ENCODE assay signal across 20 cellular contexts in the genomic region with DNA sequence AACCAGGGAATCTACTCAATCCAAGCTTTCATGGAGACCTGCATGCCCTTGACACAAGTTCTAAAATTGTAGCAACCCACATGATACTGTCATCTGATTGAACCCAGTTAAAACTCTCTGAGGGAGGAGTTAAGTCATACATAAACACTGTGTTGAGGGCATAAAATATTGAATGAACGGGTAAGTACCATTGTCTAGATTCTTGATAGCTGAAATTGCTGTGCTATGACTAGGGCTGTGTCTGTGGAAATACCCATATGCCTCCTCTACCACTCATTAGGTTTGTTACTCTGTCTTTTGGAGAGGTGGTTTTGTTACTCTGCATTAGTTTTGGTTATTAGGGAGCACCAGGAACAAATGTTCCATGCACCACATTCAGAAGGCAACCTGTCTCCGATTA. TPM values are rescaled to one million over a fixed set of nuclear protein-coding genes. Genes with fewer than 3 reads are reported as not detected.
DNase-seq lines count a peak whose midpoint lies in the region; ATAC-seq, FAIRE-seq and TF ChIP-seq lines count a peak whose summit lies in the region.
"Had no signal": no experiment of that assay in that cellular context is flagged by ENCODE, and none has a peak within 500 bp of the region (broad histone marks: within the 10 kb centered on the region; RNA-seq: fewer than 3 reads in every experiment).

No MANE protein-coding gene starts in this region.

- ATAC-seq in GM18517 (IDR thresholded peaks at IDR 0.05; ENCODE audit: unreplicated experiment) (peak; percentile 50), GM21360 (IDR thresholded peaks at IDR 0.05; ENCODE audit: unreplicated experiment) (peak; percentile 59), HG03108 (IDR thresholded peaks at IDR 0.05; ENCODE audit: unreplicated experiment) (peak; percentile 29), GM12878 (peak; percentile 92)
- ATAC-seq: left cardiac atrium had no signal

- no peak for TF ChIP-seq CTCF in GM12878 (IDR thresholded peaks at IDR 0.05 in 2 of 3, conservative IDR thresholded peaks at IDR 0.05 in 1 of 3; ENCODE audit: control insufficient read depth in 2 of 3, extremely low read depth in 1 of 3, insufficient read depth in 1 of 3, low read depth in 3 of 3, low read length in 3 of 3)
- no peak for TF ChIP-seq CTCF in HFFc6 (IDR thresholded peaks at IDR 0.05)

- TF ChIP-seq POLR2A in GM12878 (IDR thresholded peaks at IDR 0.05; ENCODE audit: low read depth, low read length) = no peak

- in situ Hi-C loops in GM12878 (cut with MboI) = no loop called here

- H3K4me3 ChIP-seq in GM12878 = no peak overlapping the region
- H3K4me3 ChIP-seq in small intestine (ENCODE audit: low read depth in 1 of 2, low read length in 2 of 2) = no peak overlapping the region
- H3K4me3 ChIP-seq: esophagus muscularis mucosa had no signal

- H3K79me2 ChIP-seq in GM12878 (ENCODE audit: control insufficient read depth, insufficient read depth, low read length) = peaks cover 7% of the 10 kb centered on the region

- DNase-seq in GM12878 (ENCODE audit: low read depth, low spot score) (no peak), small intestine (no peak), HFFc6 (no peak), SKM-1 treated with dmso at 0.1 percent for 144 hours (lab: John Stamatoyannopoulos, UW; ENCODE audit: unreplicated experiment) (no peak)
- no peak for DNase-seq in stimulated activated naive CD4-positive, alpha-beta T cell treated with Interleukin-2 at 50 U/mL for 16 hours (lab: John Stamatoyannopoulos, UW)
- DNase-seq: activated CD4-positive, alpha-beta T cell treated with anti-CD3 and anti-CD28 coated beads for 1 hour; activated T-cell treated with anti-CD3 and anti-CD28 coated beads, Interleukin-2, amount 50 U/mL, for 4 hours; left cardiac atrium; NCI-H1048; NCI-H510A; stimulated activated CD4-positive, alpha-beta T cell treated with anti-CD3 and anti-CD28 coated beads, Interleukin-2, amount 100 ng/mL, for 24 hours had no signal

- TF ChIP-seq EP300 in GM12878 (IDR thresholded peaks at IDR 0.05; ENCODE audit: borderline replicate concordance in 1 of 2, control insufficient read depth in 1 of 2, low read depth in 2 of 2, low read length in 2 of 2) = peak in 1 of 2 experiments; percentile 13; a peak in 1 of 4 replicates

- H3K27me3 Mint-ChIP-seq in HFFc6 (ENCODE audit: insufficient read depth) = no peaks in the 10 kb centered on the region
- H3K27me3 Mint-ChIP-seq: B cell had no signal

- no peak overlapping the region for H3K9ac ChIP-seq in GM12878 (ENCODE audit: control insufficient read depth, insufficient read depth, low read length)

- H3K27me3 ChIP-seq in GM12878 (replicated peaks in 1 of 2; ENCODE audit: control insufficient read depth in 2 of 2, insufficient read depth in 2 of 2, low read length in 1 of 2) = no peaks in the 10 kb centered on the region
- H3K27me3 ChIP-seq in small intestine (ENCODE audit: control insufficient read depth in 2 of 2, insufficient read depth in 2 of 2, low read length in 2 of 2) = no peaks in the 10 kb centered on the region
- H3K27me3 ChIP-seq: esophagus muscularis mucosa had no signal

- POLR2A ChIA-PET in GM12878 (lab: Charles Lee) = interaction anchor here (1.2 kb wide), 2 partner anchors 7 to 9 kb away, joined by 3 to 5 read pairs; a partner anchor contains a TSS

- no peak overlapping the region; the same call in 1 of the 2 replicates for H3K27ac ChIP-seq in GM12878 (ENCODE audit: control insufficient read depth, insufficient read depth)
- no peak overlapping the region for H3K27ac ChIP-seq in small intestine (ENCODE audit: low read depth in 1 of 2, low read length in 1 of 2)
- H3K27ac ChIP-seq: esophagus muscularis mucosa had no signal

- RAD21 ChIA-PET in GM12878 (lab: Charles Lee; ENCODE audit: unreplicated experiment) = interaction anchor here (1.0 to 4.1 kb wide), 4 partner anchors 8 to 83 kb away, joined by 3 to 16 read pairs (median 10); a partner anchor contains a TSS

- no peak overlapping the region for H3K27ac Mint-ChIP-seq in HFFc6
- H3K27ac Mint-ChIP-seq: B cell had no signal

- H3K4me1 ChIP-seq in GM12878 (ENCODE audit: control insufficient read depth, insufficient read depth, low read length) (peaks cover 14% of the 10 kb centered on the region), small intestine (ENCODE audit: control insufficient read depth in 2 of 2, insufficient read depth in 1 of 2, low read depth in 1 of 2, low read length in 1 of 2) (no peaks in the 10 kb centered on the region)

- SMC1A ChIA-PET in GM12878 (lab: Charles Lee; ENCODE audit: uncharacterized antibody, unreplicated experiment) = interaction anchor here (1.1 to 4.5 kb wide), 5 partner anchors 8 to 83 kb away, joined by 3 to 30 read pairs (median 6); a partner anchor contains a TSS

- H3K9me3 ChIP-seq in GM12878 (replicated peaks; ENCODE audit: control insufficient read depth, insufficient read depth, low read length) (no peaks in the 10 kb centered on the region), small intestine (ENCODE audit: control insufficient read depth, low read depth) (no peaks in the 10 kb centered on the region)
- H3K9me3 ChIP-seq: esophagus muscularis mucosa had no signal

- H3K36me3 Mint-ChIP-seq in HFFc6 (ENCODE audit: low read depth) = no peaks in the 10 kb centered on the region

- no peaks in the 10 kb centered on the region for H3K4me1 Mint-ChIP-seq in HFFc6 (ENCODE audit: low read depth)

- H2AFZ ChIP-seq in GM12878 (ENCODE audit: control insufficient read depth, low read depth, low read length) = no peak overlapping the region

- H3K9me3 Mint-ChIP-seq in HFFc6 = no peaks in the 10 kb centered on the region; the same call in 1 of the 2 replicates
- H3K9me3 Mint-ChIP-seq: activated T-cell treated with anti-CD3 and anti-CD28 coated beads, Interleukin-2, amount 50 U/mL, for 4 hours had no signal

- WGBS in GM12878 (ENCODE audit: insufficient coverage, insufficient replicate concordance, low lambda C conversion rate, missing lambda C conversion rate) = 66% methylated on average over 2 of the region's 2 CpGs
- 77 to 84% (median 83%) methylated on average over 2 of the region's 2 CpGs for WGBS in small intestine, 3 donors

- peak overlapping the region; percentile 7 for H3K4me2 ChIP-seq in GM12878 (ENCODE audit: control insufficient read depth, insufficient read depth)

- no peak for FAIRE-seq in GM12878 (lab: Jason Lieb, UNC)
- no peak for FAIRE-seq in small intestine (lab: Jason Lieb, UNC)
- FAIRE-seq: colon, RCC 7860 had no signal

- H3K36me3 ChIP-seq in GM12878 (ENCODE audit: control insufficient read depth in 2 of 2, insufficient read depth in 2 of 2, low read length in 1 of 2) = no peaks in the 10 kb centered on the region; a peak in 1 of 4 replicates
- H3K36me3 ChIP-seq in small intestine (ENCODE audit: control insufficient read depth in 2 of 2, insufficient read depth in 2 of 2, low read length in 2 of 2) = no peaks in the 10 kb centered on the region

- H4K20me1 ChIP-seq in GM12878 (ENCODE audit: control insufficient read depth, insufficient read depth) = no peaks in the 10 kb centered on the region

- no peak overlapping the region for H3K4me3 Mint-ChIP-seq in HFFc6
- H3K4me3 Mint-ChIP-seq: activated T-cell treated with anti-CD3 and anti-CD28 coated beads, Interleukin-2, amount 50 U/mL, for 4 hours; B cell had no signal

- intact Hi-C loops in GM12878 (cut with micrococcal nuclease; ENCODE audit: unreplicated experiment) = no loop called here

- CTCF ChIA-PET in GM12878 (lab: Yijun Ruan, JAX) = interaction anchor here (2.3 to 3.2 kb wide), 2 partner anchors 8 to 47 kb away, joined by 7 to 18 read pairs; a partner anchor contains a TSS

- no TSS peak for BruUV-seq in GM12878 (replicated peaks; lab: Mats Ljungman, UMichigan)

- TF ChIP-seq RAD21 in GM12878 (IDR thresholded peaks at IDR 0.05; ENCODE audit: insufficient read depth, low read depth, low read length) = no peak

RNA-seq across cellular contexts. Expression of a gene that starts 7.6 kb away (rescaled TPM):
- total RNA-seq in GM12878 (2013; cell fraction: nucleolus; rRNA removed) = 28.7 and 32.5 TPM in 2 replicates
- total RNA-seq in GM12878 (2014; rRNA removed) = 4.7 and 6.5 TPM in 2 replicates
- total RNA-seq in GM12878 (2014; rRNA removed; fragmentation: Illumina TruSeq; extraction: Trizol) = 7.3 and 7.5 TPM in 2 replicates
- 4.9 and 5.3 TPM in 2 replicates for total RNA-seq in GM12878 (2021)
- polyA plus RNA-seq in GM12878 (2011; ENCODE audit: low read depth) = 2.0 TPM
- 9.7 and 13.9 TPM in 2 replicates for polyA plus RNA-seq in GM12878 (2011; rRNA removed)
- 2.6 and 3.2 TPM in 2 replicates for polyA plus RNA-seq in GM12878 (2011; cell fraction: cytosol; rRNA removed)
- polyA plus RNA-seq in GM12878 (2011; cell fraction: nucleus; rRNA removed) = 3.6 and 4.3 TPM in 2 replicates
- 4.2 and 8.1 TPM in 2 replicates for polyA plus RNA-seq in GM12878 (2012)
- polyA plus RNA-seq in GM12878 (2014; fragmentation: Illumina TruSeq; extraction: Trizol) = 5.8 and 7.1 TPM in 2 replicates
- 1 to 10 TPM; 3.3 to 5.2 TPM for polyA plus RNA-seq in GM12878 (2014; fragmentation: Nextera tagmentation; extraction: Ambion mirVana)
- polyA plus RNA-seq in GM12878 (2014; rRNA removed) = 2.7 and 3.9 TPM in 2 replicates
- polyA plus RNA-seq in GM12878 (2016; fragmentation: Nextera tagmentation; extraction: Ambion mirVana) = 1 to 10 TPM; 5.2 to 5.4 TPM
- polyA minus RNA-seq in GM12878 (2011; rRNA and poly(A)+ RNA removed) = 6.1 and 10.5 TPM in 2 replicates
- 3.3 and 4.0 TPM in 2 replicates for polyA minus RNA-seq in GM12878 (2011; cell fraction: cytosol; rRNA and poly(A)+ RNA removed)
- polyA minus RNA-seq in GM12878 (2011; cell fraction: nucleus; rRNA and poly(A)+ RNA removed) = 6.6 and 6.8 TPM in 2 replicates
- 1 to 10 TPM; 4.0 to 7.7 (median 5.4) TPM for polyA plus RNA-seq in small intestine
- under 1 TPM in 1 of 6 experiments, not detected in 5; 0.05 TPM for total RNA-seq in HFFc6 (2021; fragmentation: NEBNext Ultra II Directional; extraction: Animal tissue kit (Norgen Biotek cat#: 25700))

RNA-seq across cellular contexts. Expression of a gene that starts 33.4 kb away (rescaled TPM):
- total RNA-seq in GM12878 (2013; cell fraction: nucleolus; rRNA removed) = 0.50 and 0.73 TPM in 2 replicates
- total RNA-seq in GM12878 (2014; rRNA removed) (not detected in 2 replicates), GM12878 (2014; rRNA removed; fragmentation: Illumina TruSeq; extraction: Trizol) (not detected in 2 replicates), GM12878 (2021) (not detected in 2 replicates)
- 0.17 TPM for polyA plus RNA-seq in GM12878 (2011; ENCODE audit: low read depth)
- polyA plus RNA-seq in GM12878 (2011; rRNA removed) (0.03 TPM in 1 of 2 replicates, not detected in the other), GM12878 (2014; fragmentation: Illumina TruSeq; extraction: Trizol) (0.07 TPM in 1 of 2 replicates, not detected in the other), GM12878 (2014; fragmentation: Nextera tagmentation; extraction: Ambion mirVana) (under 1 TPM in 1 of 2 experiments, not detected in 1; 0.05 TPM), GM12878 (2014; rRNA removed) (not detected in 2 replicates), GM12878 (2016; fragmentation: Nextera tagmentation; extraction: Ambion mirVana) (not detected), small intestine (1 to 10 TPM in 1 of 3 donors, under 1 TPM in 2; 0.67 to 1.4 (median 0.81) TPM)
- polyA plus RNA-seq in GM12878 (2011; cell fraction: cytosol; rRNA removed) = not detected in 2 replicates
- 0.03 TPM in 1 of 2 replicates, not detected in the other for polyA plus RNA-seq in GM12878 (2011; cell fraction: nucleus; rRNA removed)
- polyA plus RNA-seq in GM12878 (2012) = 0.27 and 0.93 TPM in 2 replicates
- polyA minus RNA-seq in GM12878 (2011; rRNA and poly(A)+ RNA removed) = not detected in 2 replicates
- polyA minus RNA-seq in GM12878 (2011; cell fraction: cytosol; rRNA and poly(A)+ RNA removed) = not detected in 2 replicates
- not detected in 2 replicates for polyA minus RNA-seq in GM12878 (2011; cell fraction: nucleus; rRNA and poly(A)+ RNA removed)
- not detected for total RNA-seq in HFFc6 (2021; fragmentation: NEBNext Ultra II Directional; extraction: Animal tissue kit (Norgen Biotek cat#: 25700))
- total RNA-seq: activated T-cell treated with anti-CD3 and anti-CD28 coated beads, Interleukin-2, amount 50 U/mL, for 4 hours; pulmonary artery endothelial cell; T-helper 1 cell treated with Interleukin-12 subunit alpha and Interleukin-12 subunit beta and Interleukin-4 antibody, amounts not matched to agents 30 ng/mL and 1 ng/mL, for 36 hours had no signal

Comparison
In these comparisons a context has a peak if more than half of its experiments do, and no peak if none do; other contexts are left out.
1. ATAC-seq: peak in every context shown above with its lines; median percentile 92 in GM12878; 59 in GM21360; 50 in GM18517; 29 in HG03108.
2. RNA of a gene that starts 7.6 kb away (total RNA-seq): 4.7 to 32.5 TPM in GM12878; 0.05 TPM in HFFc6; every median in the first group is over 4 times any median in the second.